In the genomic region with DNA sequence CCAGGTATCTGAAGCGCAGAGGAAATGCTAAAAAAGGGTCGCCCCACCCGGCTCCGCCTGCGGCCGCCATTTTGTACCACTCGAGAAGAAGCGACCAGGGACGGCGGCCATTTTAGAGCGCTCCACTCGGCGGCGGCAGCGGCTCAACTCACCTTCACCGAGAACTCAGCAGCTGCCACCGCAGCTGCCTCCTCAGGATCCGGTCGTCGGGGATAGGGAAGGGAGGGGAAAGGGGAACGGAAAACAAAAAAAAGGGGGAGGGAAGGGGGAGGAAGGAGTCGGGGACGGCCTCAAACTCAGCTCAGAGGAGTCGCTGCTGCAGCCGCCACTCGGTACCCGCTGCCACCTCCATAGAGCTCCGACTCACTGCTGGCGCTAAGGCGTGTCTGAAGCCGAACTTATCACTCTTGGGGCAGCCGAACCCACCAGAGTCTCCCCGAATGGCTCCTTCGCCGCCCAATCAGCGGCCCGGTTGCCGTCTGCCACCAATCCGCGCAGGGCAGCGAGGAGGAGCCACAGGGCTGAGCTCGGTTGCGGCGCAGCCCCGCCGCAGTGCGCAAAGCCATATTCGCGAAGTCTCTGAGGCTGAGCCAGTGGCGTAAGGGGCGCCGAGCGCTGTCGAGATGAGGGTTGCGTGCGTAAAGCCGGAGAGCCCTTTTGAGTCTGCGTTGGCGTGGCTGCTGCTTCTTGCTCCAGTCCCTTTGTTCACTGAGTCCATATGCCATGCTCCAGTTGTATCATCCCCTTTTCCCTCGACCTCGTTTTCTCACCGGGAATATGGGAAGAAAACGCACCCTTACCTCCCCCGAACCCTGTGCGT, we compare ENCODE assay signal across 8 cellular contexts. TPM values are rescaled to one million over a fixed set of nuclear protein-coding genes. Genes with fewer than 3 reads are reported as not detected.
DNase-seq lines count a peak whose midpoint lies in the region; ATAC-seq and TF ChIP-seq lines count a peak whose summit lies in the region.

A gene (minus strand): TSS at position 374 of the 820 bp plus-strand sequence.

- H3K4me3 ChIP-seq in kidney epithelial cell (ENCODE audit: low read depth, low read length): peak within 1 kb of the TSS; percentile 90

- no peaks in the 10 kb centered on the region for H3K27me3 ChIP-seq in kidney epithelial cell (ENCODE audit: control insufficient read depth, insufficient read depth, low read length)

- peak; percentile 25 for TF ChIP-seq CTCF in chondrocyte (IDR thresholded peaks at IDR 0.05)
- TF ChIP-seq CTCF in kidney epithelial cell (IDR thresholded peaks at IDR 0.05; ENCODE audit: insufficient read depth, low read length, poor library complexity, severe bottlenecking): no peak

- peak; percentile 100 for TF ChIP-seq POLR2A in GM19193 (IDR thresholded peaks at IDR 0.05; ENCODE audit: extremely low read depth, insufficient read depth, insufficient read length)

- H3K4me1 Mint-ChIP-seq in chondrocyte (ENCODE audit: low read depth): peaks cover 43% of the 10 kb centered on the region

- peak; percentile 95 to 96 for DNase-seq in AML-193 (lab: John Stamatoyannopoulos, UW)
- peak; percentile 86 for DNase-seq in NCI-H510A treated with DMSO at 0.1 percent for 48 hours (lab: John Stamatoyannopoulos, UW)
- peak; percentile 93 for DNase-seq in activated CD4-positive, alpha-beta T cell treated with anti-CD3 and anti-CD28 coated beads for 24 hours (ENCODE audit: low read depth in 2 of 2)
- DNase-seq in chondrocyte (ENCODE audit: low spot score): peak; percentile 99
- peak; percentile 92 for DNase-seq in kidney epithelial cell (ENCODE audit: low read depth)
- DNase-seq in stimulated activated CD4-positive, alpha-beta T cell treated with anti-CD3 and anti-CD28 coated beads, Interleukin-15, amount 100 ng/mL, for 48 hours (ENCODE audit: low read depth in 2 of 2): peak; percentile 97

- peaks cover 32% of the 10 kb centered on the region for H3K36me3 Mint-ChIP-seq in chondrocyte (ENCODE audit: low read depth)

- H3K27ac Mint-ChIP-seq in chondrocyte (ENCODE audit: unreplicated experiment): peak within 1 kb of the TSS; percentile 100

- H3K4me3 Mint-ChIP-seq in chondrocyte (ENCODE audit: unreplicated experiment): peak within 1 kb of the TSS; percentile 92

- H3K36me3 ChIP-seq in kidney epithelial cell (ENCODE audit: control insufficient read depth, insufficient read depth, low read length): peaks cover 6% of the 10 kb centered on the region

- no peaks in the 10 kb centered on the region for H3K27me3 Mint-ChIP-seq in chondrocyte (ENCODE audit: low read depth)

- peak; percentile 95 for ATAC-seq in HG03439 (IDR thresholded peaks at IDR 0.05; ENCODE audit: unreplicated experiment)

- H3K9me3 Mint-ChIP-seq in chondrocyte (ENCODE audit: low read depth): no peaks in the 10 kb centered on the region

RNA-seq across cellular contexts. Expression of the gene that starts here (rescaled TPM):
- total RNA-seq in chondrocyte (1,031 to 1,062 TPM (median 1,058 TPM) in 3 replicates), kidney epithelial cell (810 and 813 TPM in 2 replicates)

Comparison
In these comparisons a context has a peak if more than half of its experiments do, and no peak if none do; other contexts are left out.
1. Peak in every context shown above with its lines: DNase-seq, ATAC-seq and H3K4me3 ChIP-seq.